ENCODE assay signal across 9 cellular contexts in genomic region chr7:50446542-50446960, GRCh38. TPM values are rescaled to one million over a fixed set of nuclear protein-coding genes. Genes with fewer than 3 reads are reported as not detected.
DNase-seq lines count a peak whose midpoint lies in the region; ATAC-seq and TF ChIP-seq lines count a peak whose summit lies in the region.
"Had no signal": no experiment of that assay in that cellular context is flagged by ENCODE, and none has a peak within 500 bp of the region (broad histone marks: within the 10 kb centered on the region; RNA-seq: fewer than 3 reads in every experiment).

No MANE protein-coding gene starts in this region.

- peaks cover 34% of the 10 kb centered on the region for H3K36me3 ChIP-seq in upper lobe of right lung

- no peak overlapping the region for H3K4me3 ChIP-seq in astrocyte of the cerebellum (ENCODE audit: low read depth, low read length)
- no peak overlapping the region for H3K4me3 ChIP-seq in upper lobe of right lung

- no peak overlapping the region for H3K27ac ChIP-seq in upper lobe of right lung

- intact Hi-C loops in upper lobe of right lung (cut with DNase I): no loop called here

- DNase-seq in stimulated activated CD4-positive, alpha-beta T cell treated with anti-CD3 and anti-CD28 coated beads, Interleukin-15, amount 100 ng/mL, for 24 hours: peak; percentile 52
- no peak for DNase-seq in stimulated activated CD4-positive, alpha-beta T cell treated with anti-CD3 and anti-CD28 coated beads, Interleukin-4, amount 100 ng/mL, for 1 hour
- DNase-seq in astrocyte of the cerebellum (ENCODE audit: low read depth): peak; percentile 90
- no peak for DNase-seq in upper lobe of right lung
- DNase-seq in COLO668 (lab: John Stamatoyannopoulos, UW; ENCODE audit: unreplicated experiment): no peak
- DNase-seq: DMS 273 treated with DMSO at 0.1 percent for 48 hours had no signal

- ATAC-seq in HG03565 (IDR thresholded peaks at IDR 0.05; ENCODE audit: unreplicated experiment) (peak; percentile 36), upper lobe of right lung (peak; percentile 62), GM18873 (IDR thresholded peaks at IDR 0.05; ENCODE audit: low FRiP score, unreplicated experiment) (no peak), GM21528 (IDR thresholded peaks at IDR 0.05; ENCODE audit: low FRiP score, unreplicated experiment) (no peak)

- H3K27me3 ChIP-seq in upper lobe of right lung: no peaks in the 10 kb centered on the region

- H3K4me1 ChIP-seq in upper lobe of right lung: peaks cover 18% of the 10 kb centered on the region

- no peaks in the 10 kb centered on the region for H3K9me3 ChIP-seq in upper lobe of right lung

- in situ Hi-C loops in astrocyte of the cerebellum (cut with HindIII; ENCODE audit: low sequenced_read_pairs): no loop called here

- TF ChIP-seq CTCF in astrocyte of the cerebellum (IDR thresholded peaks at IDR 0.05; ENCODE audit: low read depth, low read length, missing control alignments): no peak
- no peak for TF ChIP-seq CTCF in upper lobe of right lung (IDR thresholded peaks at IDR 0.05)

RNA-seq across cellular contexts. Expression of gene FIGNL1, which starts 3.6 kb away (rescaled TPM):
- 5.5 TPM for total RNA-seq in upper lobe of right lung

Comparison
In these comparisons a context has a peak if more than half of its experiments do, and no peak if none do; other contexts are left out.
1. DNase-seq: peak in stimulated activated CD4-positive, alpha-beta T cell treated with anti-CD3 and anti-CD28 coated beads, Interleukin-15, amount 100 ng/mL, for 24 hours (single experiment) and astrocyte of the cerebellum (single experiment); none in stimulated activated CD4-positive, alpha-beta T cell treated with anti-CD3 and anti-CD28 coated beads, Interleukin-4, amount 100 ng/mL, for 1 hour (single experiment), upper lobe of right lung (single experiment) and COLO668 (single experiment).
2. ATAC-seq: peak in HG03565 (single experiment) and upper lobe of right lung (single experiment); none in GM18873 (single experiment) and GM21528 (single experiment).